In the genomic region with DNA sequence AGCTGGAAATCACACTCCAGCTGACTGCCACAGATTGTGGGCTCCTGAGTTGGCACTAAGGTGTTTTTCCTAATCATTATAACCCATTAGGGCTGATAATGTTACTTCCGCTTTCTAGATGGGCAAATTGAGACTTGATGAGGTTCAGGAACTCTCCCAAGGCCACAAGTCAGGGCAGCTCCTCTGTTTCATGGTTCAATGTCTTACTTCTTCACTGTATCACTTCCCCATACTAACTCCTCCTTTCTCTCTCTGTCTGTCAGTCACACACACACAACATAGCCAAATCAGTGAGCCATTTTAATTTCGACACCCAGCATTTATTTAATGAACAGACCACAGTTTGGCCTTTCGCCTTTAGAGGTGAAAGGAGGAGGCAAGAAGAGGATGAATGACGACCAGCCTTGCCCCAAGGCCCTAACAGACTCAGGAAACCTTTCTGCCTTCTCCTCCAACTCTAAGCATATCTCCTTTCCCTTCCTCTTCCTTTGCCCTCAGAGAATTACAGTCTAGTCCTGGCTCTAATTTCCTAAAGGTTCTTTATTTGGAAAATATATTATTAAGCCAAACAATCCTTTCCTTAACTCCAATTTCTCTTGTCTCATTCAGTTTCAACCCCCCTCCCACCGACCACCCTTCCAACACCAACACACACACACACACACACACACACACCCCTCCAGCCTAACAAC, we compare ENCODE assay signal across 9 cellular contexts. TPM values are rescaled to one million over a fixed set of nuclear protein-coding genes. Genes with fewer than 3 reads are reported as not detected.
DNase-seq lines count a peak whose midpoint lies in the region; ATAC-seq and TF ChIP-seq lines count a peak whose summit lies in the region.
"Had no signal": no experiment of that assay in that cellular context is flagged by ENCODE, and none has a peak within 500 bp of the region (broad histone marks: within the 10 kb centered on the region; RNA-seq: fewer than 3 reads in every experiment).

No MANE protein-coding gene starts in this region.

- BruUV-seq in Calu3 (replicated peaks; lab: Mats Ljungman, UMichigan), result no TSS peak

- H3K36me3 Mint-ChIP-seq in Calu3 (ENCODE audit: insufficient read depth, unreplicated experiment), result no peaks in the 10 kb centered on the region

- intact Hi-C loops in psoas muscle (cut with DNase I) (no loop called here), Calu3 (cut with micrococcal nuclease; ENCODE audit: unreplicated experiment) (no loop called here)

- peak; percentile 56 to 59 for DNase-seq in AML-193 (lab: John Stamatoyannopoulos, UW)
- DNase-seq in SKM-1 treated with dmso at 0.1 percent for 144 hours (lab: John Stamatoyannopoulos, UW; ENCODE audit: unreplicated experiment), result peak; percentile 97
- no peak for DNase-seq in NCI-H774 (lab: John Stamatoyannopoulos, UW)
- no peak for DNase-seq in psoas muscle
- no peak for DNase-seq in Calu3
- DNase-seq in NCI-H82 treated with DMSO at 0.1 percent for 48 hours (lab: John Stamatoyannopoulos, UW; ENCODE audit: unreplicated experiment), result no peak
- DNase-seq: effector CD4-positive, alpha-beta T cell had no signal

- no peak for TF ChIP-seq CTCF in psoas muscle (IDR thresholded peaks at IDR 0.05)
- TF ChIP-seq CTCF in Calu3 (IDR thresholded peaks at IDR 0.05; ENCODE audit: unreplicated experiment), result no peak

- H3K27me3 ChIP-seq in psoas muscle (ENCODE audit: insufficient read depth in 3 of 3, low read length in 2 of 3), result peaks cover 0 to 1% (median 0%) of the 10 kb centered on the region in 3 donors

- H3K4me3 ChIP-seq in psoas muscle, result no peak overlapping the region

- ATAC-seq in GM19438 (IDR thresholded peaks at IDR 0.05; ENCODE audit: low read depth, unreplicated experiment) (peak; percentile 77), HG03135 (IDR thresholded peaks at IDR 0.05; ENCODE audit: unreplicated experiment) (peak; percentile 97), psoas muscle (no peak)

- no peak overlapping the region for H3K27ac Mint-ChIP-seq in Calu3 (ENCODE audit: unreplicated experiment)

- peaks cover 16% of the 10 kb centered on the region for H3K27me3 Mint-ChIP-seq in Calu3 (ENCODE audit: unreplicated experiment)

- H3K36me3 ChIP-seq in psoas muscle (ENCODE audit: insufficient read depth in 1 of 2, low read depth in 1 of 2), result no peaks in the 10 kb centered on the region

- H3K9me3 ChIP-seq in psoas muscle, result no peaks in the 10 kb centered on the region

- CTCF ChIA-PET in Calu3 (lab: Charles Lee), result no interaction called here

- 86 to 91% (median 89%) methylated on average over 5 of the region's 5 CpGs for WGBS in psoas muscle, 3 donors

- no peak overlapping the region for H3K4me3 Mint-ChIP-seq in Calu3 (ENCODE audit: low read depth, unreplicated experiment)

- no peaks in the 10 kb centered on the region for H3K4me1 Mint-ChIP-seq in Calu3 (ENCODE audit: low read depth, unreplicated experiment)

- no peaks in the 10 kb centered on the region for H3K9me3 Mint-ChIP-seq in Calu3 (ENCODE audit: low read depth, unreplicated experiment)

- H3K27ac ChIP-seq in psoas muscle, result no peak overlapping the region

- peaks cover 16% of the 10 kb centered on the region for H3K4me1 ChIP-seq in psoas muscle

RNA-seq across cellular contexts. Expression of gene TRAF1, which starts 18.0 kb away (rescaled TPM):
- total RNA-seq in psoas muscle (1 to 10 TPM in 2 of 4 donors, under 1 TPM in 2; 0.73 to 2.0 (median 0.99) TPM), Calu3 (2022) (1.5 and 1.6 TPM in 2 replicates)
- polyA plus RNA-seq in psoas muscle, result 1 to 10 TPM in 1 of 3 donors, under 1 TPM in 2; 0.55 to 1.3 (median 0.95) TPM

Comparison
In these comparisons a context has a peak if more than half of its experiments do, and no peak if none do; other contexts are left out.
1. DNase-seq: peak in AML-193 (2 of 2) and SKM-1 treated with dmso at 0.1 percent for 144 hours (single experiment); none in NCI-H774 (single experiment), psoas muscle (0 of 2), Calu3 (single experiment) and NCI-H82 treated with DMSO at 0.1 percent for 48 hours (single experiment).
2. ATAC-seq: peak in GM19438 (single experiment) and HG03135 (single experiment); none in psoas muscle (0 of 4).